ENCODE assay signal across 15 cellular contexts in genomic region chr15:73724211-73724610, GRCh38. TPM values are rescaled to one million over a fixed set of nuclear protein-coding genes. Genes with fewer than 3 reads are reported as not detected.
DNase-seq lines count a peak whose midpoint lies in the region; ATAC-seq and TF ChIP-seq lines count a peak whose summit lies in the region.
"Had no signal": no experiment of that assay in that cellular context is flagged by ENCODE, and none has a peak within 500 bp of the region (broad histone marks: within the 10 kb centered on the region; RNA-seq: fewer than 3 reads in every experiment).

No MANE protein-coding gene starts in this region.

- no peak overlapping the region for H3K18ac ChIP-seq in mesendoderm (ENCODE audit: low read length)

- no peaks in the 10 kb centered on the region for H3K27me3 Mint-ChIP-seq in progenitor cell of endocrine pancreas

- no peak overlapping the region for H4K8ac ChIP-seq in mesendoderm (ENCODE audit: low read depth, low read length)

- WGBS in heart left ventricle, 4 donors = 29 to 45% (median 36%) methylated on average over 3 of the region's 3 CpGs
- no CpG with 5 or more reads among the region's 3 CpGs for WGBS in mesendoderm (ENCODE audit: extremely low coverage, insufficient coverage, low lambda C conversion rate)

- H2BK5ac ChIP-seq in mesendoderm (ENCODE audit: low read length) = no peak overlapping the region

- no peak overlapping the region for H2BK15ac ChIP-seq in mesendoderm (replicated peaks; ENCODE audit: low read depth)

- ATAC-seq in Right ventricle myocardium inferior (peak; percentile 30), heart left ventricle (peak in 3 of 4 donors; percentile 23 to 53 (median 32))
- ATAC-seq: CD8-positive, alpha-beta T cell; GM23338 had no signal

- H3K56ac ChIP-seq in mesendoderm (ENCODE audit: low read length) = no peak overlapping the region

- H3K36me3 Mint-ChIP-seq in progenitor cell of endocrine pancreas (ENCODE audit: insufficient read depth) = no peaks in the 10 kb centered on the region
- H3K36me3 Mint-ChIP-seq: CD14-positive monocyte; CD8-positive, alpha-beta T cell had no signal

- no peak overlapping the region for H3K4me2 ChIP-seq in mesendoderm (ENCODE audit: low read length)
- H3K4me2 ChIP-seq: GM23338 had no signal

- H3K79me2 ChIP-seq in mesendoderm (ENCODE audit: control insufficient read depth, insufficient read depth, low read length) = no peaks in the 10 kb centered on the region

- intact Hi-C loops in Right ventricle myocardium inferior (cut with DNase I) (no loop called here), cardiac septum (cut with DNase I) (no loop called here), heart left ventricle (cut with DNase I) (loop anchor here in 3 of 10 donors (5.0 to 10.0 kb wide), 3 partner anchors 73 to 181 kb away; no protein-coding TSS in a partner anchor)

- H3K9me3 Mint-ChIP-seq in progenitor cell of endocrine pancreas (ENCODE audit: low read depth) = no peaks in the 10 kb centered on the region
- H3K9me3 Mint-ChIP-seq: CD14-positive monocyte; CD8-positive, alpha-beta T cell; GM23338; H9 had no signal

- H2AK5ac ChIP-seq in mesendoderm (ENCODE audit: low read length) = no peak overlapping the region

- DNase-seq in Right ventricle myocardium inferior (ENCODE audit: missing footprints) (peak; percentile 55), cardiac septum (ENCODE audit: low spot score) (no peak), heart left ventricle (no peak), mesendoderm (peak; percentile 72), progenitor cell of endocrine pancreas (ENCODE audit: low spot score, unreplicated experiment) (no peak), HCEC 1CT (no peak), NOMO-1 treated with dmso at 0.1 percent for 144 hours (lab: John Stamatoyannopoulos, UW; ENCODE audit: unreplicated experiment) (no peak)
- DNase-seq in activated CD4-positive, alpha-beta T cell treated with anti-CD3 and anti-CD28 coated beads, Interleukin-2, amount 50 U/mL, for 48 hours = no peak
- DNase-seq: CD8-positive, alpha-beta T cell; COR-L47; DND-41; H9 had no signal

- no peak overlapping the region for H3K9ac ChIP-seq in mesendoderm (ENCODE audit: low read length)

- H3K27ac ChIP-seq in heart left ventricle = peak overlapping the region in 1 of 12 donors; percentile 9
- H3K27ac ChIP-seq in mesendoderm (ENCODE audit: low read depth, low read length) = no peak overlapping the region
- H3K27ac ChIP-seq: 22Rv1 had no signal

- no peaks in the 10 kb centered on the region for H3K9me3 ChIP-seq in heart left ventricle

- H2BK120ac ChIP-seq in mesendoderm (ENCODE audit: low read depth, low read length) = no peak overlapping the region

- peaks cover 0 to 31% (median 0%) of the 10 kb centered on the region in 12 donors for H3K4me1 ChIP-seq in heart left ventricle
- no peaks in the 10 kb centered on the region for H3K4me1 ChIP-seq in mesendoderm (ENCODE audit: control insufficient read depth, low read depth, low read length)

- H3K23ac ChIP-seq in mesendoderm (ENCODE audit: low read length) = no peak overlapping the region

- no peak for TF ChIP-seq CTCF in heart left ventricle (IDR thresholded peaks at IDR 0.05)
- no peak for TF ChIP-seq CTCF in progenitor cell of endocrine pancreas (IDR thresholded peaks at IDR 0.05; ENCODE audit: unreplicated experiment)

- H3K4me3 ChIP-seq in heart left ventricle = no peak overlapping the region
- no peak overlapping the region for H3K4me3 ChIP-seq in mesendoderm (ENCODE audit: low read length)
- H3K4me3 ChIP-seq: GM23338 had no signal

- H3K27me3 ChIP-seq in heart left ventricle (no peaks in the 10 kb centered on the region), mesendoderm (ENCODE audit: insufficient read depth, low read length, poor library complexity) (no peaks in the 10 kb centered on the region)

- no peak overlapping the region for H3K4ac ChIP-seq in mesendoderm (ENCODE audit: low read depth, low read length)

- TF ChIP-seq POLR2A in heart left ventricle (IDR thresholded peaks at IDR 0.05) = no peak

- H3K36me3 ChIP-seq in heart left ventricle (no peaks in the 10 kb centered on the region), mesendoderm (ENCODE audit: control insufficient read depth, insufficient read depth, low read length) (no peaks in the 10 kb centered on the region)

- H3K4me3 Mint-ChIP-seq in progenitor cell of endocrine pancreas (ENCODE audit: low read depth) = no peak overlapping the region
- H3K4me3 Mint-ChIP-seq: CD14-positive monocyte; CD8-positive, alpha-beta T cell; GM23338; H9 had no signal

- H3K4me1 Mint-ChIP-seq in progenitor cell of endocrine pancreas (ENCODE audit: low read depth) = peaks cover 1% of the 10 kb centered on the region

- H4K5ac ChIP-seq in mesendoderm (ENCODE audit: low read length) = no peak overlapping the region

- H3K79me1 ChIP-seq in mesendoderm (ENCODE audit: low read length) = no peaks in the 10 kb centered on the region

- peak overlapping the region; percentile 72 for H3K27ac Mint-ChIP-seq in progenitor cell of endocrine pancreas
- H3K27ac Mint-ChIP-seq: CD8-positive, alpha-beta T cell; GM23338 had no signal

RNA-seq across cellular contexts. Expression of gene INSYN1, which starts 28.9 kb away (rescaled TPM):
- total RNA-seq in Right ventricle myocardium inferior (165 TPM), cardiac septum (55.3 TPM), heart left ventricle (100 to 1,000 TPM in 4 of 9 donors, 10 to 100 TPM in 5; 51.5 to 182 (median 83.0) TPM), progenitor cell of endocrine pancreas (3.7 and 4.5 TPM in 2 replicates)
- polyA plus RNA-seq in heart left ventricle = 100 to 1,000 TPM; 120 to 137 TPM
- polyA plus RNA-seq in mesendoderm (2013, experiment 1 of 2) = 4.2 TPM
- 4.1 TPM for polyA plus RNA-seq in mesendoderm (2013, experiment 2 of 2)
- total RNA-seq: CD8-positive, alpha-beta T cell had no signal
- polyA plus RNA-seq: CD14-positive monocyte had no signal

RNA-seq across cellular contexts. Expression of gene CD276, which starts 40.0 kb away (rescaled TPM):
- total RNA-seq in Right ventricle myocardium inferior (35.6 TPM), cardiac septum (40.6 TPM), heart left ventricle (100 to 1,000 TPM in 1 of 9 donors, 10 to 100 TPM in 8; 32.0 to 127 (median 53.3) TPM), progenitor cell of endocrine pancreas (198 and 207 TPM in 2 replicates)
- polyA plus RNA-seq in heart left ventricle = 10 to 100 TPM; 29.1 to 85.4 TPM
- 145 TPM for polyA plus RNA-seq in mesendoderm (2013, experiment 1 of 2)
- 145 TPM for polyA plus RNA-seq in mesendoderm (2013, experiment 2 of 2)
- total RNA-seq: CD8-positive, alpha-beta T cell had no signal

Comparison
In these comparisons a context has a peak if more than half of its experiments do, and no peak if none do; other contexts are left out.
1. DNase-seq: peak in Right ventricle myocardium inferior (single experiment) and mesendoderm (single experiment); none in cardiac septum (single experiment), heart left ventricle (0 of 5), progenitor cell of endocrine pancreas (single experiment), HCEC 1CT (single experiment), NOMO-1 treated with dmso at 0.1 percent for 144 hours (single experiment) and activated CD4-positive, alpha-beta T cell treated with anti-CD3 and anti-CD28 coated beads, Interleukin-2, amount 50 U/mL, for 48 hours (0 of 2).